1 cellular context compared by ENCODE assay signal in genomic region chr19:53792721-53793433, GRCh38.
TF ChIP-seq lines count a peak whose summit lies in the region.

No MANE protein-coding gene starts in this region.

TF ChIP-seq in HepG2, 621 proteins besides CTCF, POLR2A, EP300 and RAD21 (continued from another document and continues in another):
- TF ChIP-seq SALL2 (CRISPR knock-in tag; IDR thresholded peaks at IDR 0.05) (peak; percentile 47; the same call in 1 of the 2 replicates), ZNF383 (CRISPR knock-in tag; IDR thresholded peaks at IDR 0.05; ENCODE audit: borderline replicate concordance) (no peak), RFX1 (IDR thresholded peaks at IDR 0.05) (no peak), FOXP4 (CRISPR knock-in tag; IDR thresholded peaks at IDR 0.05) (peak; percentile 38; the same call in 1 of the 2 replicates), GATAD1 (CRISPR knock-in tag; IDR thresholded peaks at IDR 0.05) (0 out of 2 replicates have a peak, but pooled peaks have one; percentile 19), STAT6 (CRISPR knock-in tag; IDR thresholded peaks at IDR 0.05; ENCODE audit: borderline replicate concordance) (no peak), ATF4 (CRISPR knock-in tag; IDR thresholded peaks at IDR 0.05) (peak in 1 of 2 experiments; percentile 78; a peak in 2 of 4 replicates), CHD4 (IDR thresholded peaks at IDR 0.05; ENCODE audit: borderline replicate concordance, low read length) (no peak), THRA (CRISPR knock-in tag; IDR thresholded peaks at IDR 0.05; ENCODE audit: borderline replicate concordance) (peak; percentile 58; the same call in 1 of the 2 replicates), CEBPG (CRISPR knock-in tag; IDR thresholded peaks at IDR 0.05) (peak; percentile 91), ZNF205 (CRISPR knock-in tag; IDR thresholded peaks at IDR 0.05) (peak; percentile 67; the same call in 1 of the 2 replicates), ZSCAN12 (CRISPR knock-in tag; IDR thresholded peaks at IDR 0.05) (no peak), HOXA3 (CRISPR knock-in tag; IDR thresholded peaks at IDR 0.05) (peak; percentile 57; the same call in 1 of the 2 replicates), LRRFIP1 (CRISPR knock-in tag; conservative IDR thresholded peaks at IDR 0.05) (no peak), GFI1 (CRISPR knock-in tag; IDR thresholded peaks at IDR 0.05; ENCODE audit: borderline replicate concordance) (no peak), ZIK1 (CRISPR knock-in tag; IDR thresholded peaks at IDR 0.05; ENCODE audit: borderline replicate concordance, low read depth) (no peak), DRAP1 (CRISPR knock-in tag; IDR thresholded peaks at IDR 0.05) (peak; percentile 35; the same call in 1 of the 2 replicates), POLR2G (IDR thresholded peaks at IDR 0.05; ENCODE audit: low read depth, low read length) (no peak), ATM (IDR thresholded peaks at IDR 0.05; ENCODE audit: borderline replicate concordance) (no peak), NR2C2 (CRISPR knock-in tag; IDR thresholded peaks at IDR 0.05; ENCODE audit: borderline replicate concordance) (no peak), PRMT3 (CRISPR knock-in tag; IDR thresholded peaks at IDR 0.05; ENCODE audit: borderline replicate concordance, low read depth) (no peak), ISX (CRISPR knock-in tag; conservative IDR thresholded peaks at IDR 0.05) (no peak), TOPORS (CRISPR knock-in tag; IDR thresholded peaks at IDR 0.05) (no peak), ZNF598 (CRISPR knock-in tag; IDR thresholded peaks at IDR 0.05; ENCODE audit: borderline replicate concordance) (no peak), SP1 (IDR thresholded peaks at IDR 0.05) (no peak), SP1 (CRISPR knock-in tag; IDR thresholded peaks at IDR 0.05) (peak; percentile 15; the same call in 1 of the 2 replicates), NCOA1 (CRISPR knock-in tag; IDR thresholded peaks at IDR 0.05) (no peak), ZNF687 (CRISPR knock-in tag; IDR thresholded peaks at IDR 0.05) (peak; percentile 59), ZNF281 (CRISPR knock-in tag; IDR thresholded peaks at IDR 0.05; ENCODE audit: borderline replicate concordance) (no peak), HIC2 (CRISPR knock-in tag; IDR thresholded peaks at IDR 0.05; ENCODE audit: low read depth) (no peak), RXRA (CRISPR knock-in tag; IDR thresholded peaks at IDR 0.05) (0 out of 2 replicates have a peak, but pooled peaks have one; percentile 31), SKIL (CRISPR knock-in tag; IDR thresholded peaks at IDR 0.05; ENCODE audit: borderline replicate concordance) (no peak), CAMTA2 (CRISPR knock-in tag; IDR thresholded peaks at IDR 0.05; ENCODE audit: borderline replicate concordance) (no peak), ZFP36L2 (CRISPR knock-in tag; IDR thresholded peaks at IDR 0.05) (no peak), ZNF382 (CRISPR knock-in tag; IDR thresholded peaks at IDR 0.05; ENCODE audit: borderline replicate concordance) (no peak), SPEN (CRISPR knock-in tag; IDR thresholded peaks at IDR 0.05; ENCODE audit: low read depth) (peak; percentile 56), ZNF563 (CRISPR knock-in tag; IDR thresholded peaks at IDR 0.05) (no peak)
